1 cellular context compared by ENCODE assay signal in genomic region chr1:215581896-215582295, GRCh38.
TF ChIP-seq lines count a peak whose summit lies in the region.

No MANE protein-coding gene starts in this region.

TF ChIP-seq in HEK293, 187 proteins besides CTCF, POLR2A, EP300 and RAD21 (continued from another document and continues in another):
- TF ChIP-seq ZBTB44 (tag by site-specific recombination; IDR thresholded peaks at IDR 0.05) (peak; percentile 44; the same call in 1 of the 2 replicates), ZNF449 (tag by site-specific recombination; IDR thresholded peaks at IDR 0.05) (no peak), ZNF155 (tag by site-specific recombination; IDR thresholded peaks at IDR 0.05) (no peak), ZNF433 (tag by site-specific recombination; IDR thresholded peaks at IDR 0.05; ENCODE audit: low read depth) (no peak), ZNF549 (tag by site-specific recombination; IDR thresholded peaks at IDR 0.05) (no peak), ZNF311 (tag by site-specific recombination; IDR thresholded peaks at IDR 0.05; ENCODE audit: borderline replicate concordance) (no peak), ZNF621 (tag by site-specific recombination; IDR thresholded peaks at IDR 0.05) (no peak), OSR2 (tag by site-specific recombination; IDR thresholded peaks at IDR 0.05) (peak; percentile 98), PRDM1 (tag by site-specific recombination; IDR thresholded peaks at IDR 0.05) (no peak), ZNF16 (tag by site-specific recombination; IDR thresholded peaks at IDR 0.05; ENCODE audit: low read depth) (no peak), ZNF624 (tag by site-specific recombination; IDR thresholded peaks at IDR 0.05) (no peak), ZNF701 (tag by site-specific recombination; IDR thresholded peaks at IDR 0.05) (no peak), ZBTB1 (tag by site-specific recombination; IDR thresholded peaks at IDR 0.05) (peak; percentile 54; the same call in 1 of the 2 replicates), ZBTB10 (tag by site-specific recombination; IDR thresholded peaks at IDR 0.05) (no peak), ZNF626 (tag by site-specific recombination; IDR thresholded peaks at IDR 0.05) (no peak), GFI1B (tag by site-specific recombination; IDR thresholded peaks at IDR 0.05) (peak; percentile 100), KLF10 (tag by site-specific recombination; IDR thresholded peaks at IDR 0.05) (peak; percentile 45), ZNF670 (tag by site-specific recombination; IDR thresholded peaks at IDR 0.05; ENCODE audit: low read depth) (no peak), ZNF692 (tag by site-specific recombination; IDR thresholded peaks at IDR 0.05) (no peak), SP7 (tag by site-specific recombination; IDR thresholded peaks at IDR 0.05) (0 out of 2 replicates have a peak, but pooled peaks have one; percentile 22), ZNF114 (tag by site-specific recombination; IDR thresholded peaks at IDR 0.05) (no peak), ZNF214 (tag by site-specific recombination; IDR thresholded peaks at IDR 0.05; ENCODE audit: borderline replicate concordance) (no peak), RBAK (tag by site-specific recombination; IDR thresholded peaks at IDR 0.05) (no peak), ZNF521 (tag by site-specific recombination; IDR thresholded peaks at IDR 0.05) (no peak), ZNF157 (tag by site-specific recombination; IDR thresholded peaks at IDR 0.05) (no peak), ZNF514 (tag by site-specific recombination; IDR thresholded peaks at IDR 0.05) (no peak), WT1 (tag by site-specific recombination; IDR thresholded peaks at IDR 0.05) (peak; percentile 95), SP3 (tag by site-specific recombination; IDR thresholded peaks at IDR 0.05) (no peak), ZBTB49 (tag by site-specific recombination; IDR thresholded peaks at IDR 0.05; ENCODE audit: low read depth) (peak; percentile 67; the same call in 1 of the 2 replicates), ZNF791 (tag by site-specific recombination; IDR thresholded peaks at IDR 0.05) (no peak), HOXD13 (CRISPR knock-in tag; IDR thresholded peaks at IDR 0.05; ENCODE audit: borderline replicate concordance) (no peak), ZNF548 (tag by site-specific recombination; IDR thresholded peaks at IDR 0.05) (no peak), OVOL3 (tag by site-specific recombination; IDR thresholded peaks at IDR 0.05) (peak; percentile 98), ZNF366 (tag by site-specific recombination; conservative IDR thresholded peaks at IDR 0.05) (no peak), IKZF3 (tag by site-specific recombination; IDR thresholded peaks at IDR 0.05) (peak; percentile 98), ZNF768 (tag by site-specific recombination; IDR thresholded peaks at IDR 0.05) (no peak), ZNF324 (tag by site-specific recombination; IDR thresholded peaks at IDR 0.05) (peak; percentile 44; the same call in 1 of the 2 replicates), ZFP41 (tag by site-specific recombination; IDR thresholded peaks at IDR 0.05; ENCODE audit: borderline replicate concordance) (no peak)
- TF ChIP-seq, protein P1, sequence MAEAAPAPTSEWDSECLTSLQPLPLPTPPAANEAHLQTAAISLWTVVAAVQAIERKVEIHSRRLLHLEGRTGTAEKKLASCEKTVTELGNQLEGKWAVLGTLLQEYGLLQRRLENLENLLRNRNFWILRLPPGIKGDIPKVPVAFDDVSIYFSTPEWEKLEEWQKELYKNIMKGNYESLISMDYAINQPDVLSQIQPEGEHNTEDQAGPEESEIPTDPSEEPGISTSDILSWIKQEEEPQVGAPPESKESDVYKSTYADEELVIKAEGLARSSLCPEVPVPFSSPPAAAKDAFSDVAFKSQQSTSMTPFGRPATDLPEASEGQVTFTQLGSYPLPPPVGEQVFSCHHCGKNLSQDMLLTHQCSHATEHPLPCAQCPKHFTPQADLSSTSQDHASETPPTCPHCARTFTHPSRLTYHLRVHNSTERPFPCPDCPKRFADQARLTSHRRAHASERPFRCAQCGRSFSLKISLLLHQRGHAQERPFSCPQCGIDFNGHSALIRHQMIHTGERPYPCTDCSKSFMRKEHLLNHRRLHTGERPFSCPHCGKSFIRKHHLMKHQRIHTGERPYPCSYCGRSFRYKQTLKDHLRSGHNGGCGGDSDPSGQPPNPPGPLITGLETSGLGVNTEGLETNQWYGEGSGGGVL (tag by site-specific recombination; IDR thresholded peaks at IDR 0.05): no peak
- TF ChIP-seq, protein P2, sequence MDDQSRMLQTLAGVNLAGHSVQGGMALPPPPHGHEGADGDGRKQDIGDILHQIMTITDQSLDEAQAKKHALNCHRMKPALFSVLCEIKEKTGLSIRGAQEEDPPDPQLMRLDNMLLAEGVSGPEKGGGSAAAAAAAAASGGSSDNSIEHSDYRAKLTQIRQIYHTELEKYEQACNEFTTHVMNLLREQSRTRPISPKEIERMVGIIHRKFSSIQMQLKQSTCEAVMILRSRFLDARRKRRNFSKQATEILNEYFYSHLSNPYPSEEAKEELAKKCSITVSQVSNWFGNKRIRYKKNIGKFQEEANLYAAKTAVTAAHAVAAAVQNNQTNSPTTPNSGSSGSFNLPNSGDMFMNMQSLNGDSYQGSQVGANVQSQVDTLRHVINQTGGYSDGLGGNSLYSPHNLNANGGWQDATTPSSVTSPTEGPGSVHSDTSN (CRISPR knock-in tag; IDR thresholded peaks at IDR 0.05): no peak
- TF ChIP-seq, protein P3, sequence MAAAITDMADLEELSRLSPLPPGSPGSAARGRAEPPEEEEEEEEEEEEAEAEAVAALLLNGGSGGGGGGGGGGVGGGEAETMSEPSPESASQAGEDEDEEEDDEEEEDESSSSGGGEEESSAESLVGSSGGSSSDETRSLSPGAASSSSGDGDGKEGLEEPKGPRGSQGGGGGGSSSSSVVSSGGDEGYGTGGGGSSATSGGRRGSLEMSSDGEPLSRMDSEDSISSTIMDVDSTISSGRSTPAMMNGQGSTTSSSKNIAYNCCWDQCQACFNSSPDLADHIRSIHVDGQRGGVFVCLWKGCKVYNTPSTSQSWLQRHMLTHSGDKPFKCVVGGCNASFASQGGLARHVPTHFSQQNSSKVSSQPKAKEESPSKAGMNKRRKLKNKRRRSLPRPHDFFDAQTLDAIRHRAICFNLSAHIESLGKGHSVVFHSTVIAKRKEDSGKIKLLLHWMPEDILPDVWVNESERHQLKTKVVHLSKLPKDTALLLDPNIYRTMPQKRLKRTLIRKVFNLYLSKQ (tag by site-specific recombination; IDR thresholded peaks at IDR 0.05; ENCODE audit: borderline replicate concordance): peak; percentile 74; the same call in 1 of the 2 replicates
- TF ChIP-seq, protein P4, sequence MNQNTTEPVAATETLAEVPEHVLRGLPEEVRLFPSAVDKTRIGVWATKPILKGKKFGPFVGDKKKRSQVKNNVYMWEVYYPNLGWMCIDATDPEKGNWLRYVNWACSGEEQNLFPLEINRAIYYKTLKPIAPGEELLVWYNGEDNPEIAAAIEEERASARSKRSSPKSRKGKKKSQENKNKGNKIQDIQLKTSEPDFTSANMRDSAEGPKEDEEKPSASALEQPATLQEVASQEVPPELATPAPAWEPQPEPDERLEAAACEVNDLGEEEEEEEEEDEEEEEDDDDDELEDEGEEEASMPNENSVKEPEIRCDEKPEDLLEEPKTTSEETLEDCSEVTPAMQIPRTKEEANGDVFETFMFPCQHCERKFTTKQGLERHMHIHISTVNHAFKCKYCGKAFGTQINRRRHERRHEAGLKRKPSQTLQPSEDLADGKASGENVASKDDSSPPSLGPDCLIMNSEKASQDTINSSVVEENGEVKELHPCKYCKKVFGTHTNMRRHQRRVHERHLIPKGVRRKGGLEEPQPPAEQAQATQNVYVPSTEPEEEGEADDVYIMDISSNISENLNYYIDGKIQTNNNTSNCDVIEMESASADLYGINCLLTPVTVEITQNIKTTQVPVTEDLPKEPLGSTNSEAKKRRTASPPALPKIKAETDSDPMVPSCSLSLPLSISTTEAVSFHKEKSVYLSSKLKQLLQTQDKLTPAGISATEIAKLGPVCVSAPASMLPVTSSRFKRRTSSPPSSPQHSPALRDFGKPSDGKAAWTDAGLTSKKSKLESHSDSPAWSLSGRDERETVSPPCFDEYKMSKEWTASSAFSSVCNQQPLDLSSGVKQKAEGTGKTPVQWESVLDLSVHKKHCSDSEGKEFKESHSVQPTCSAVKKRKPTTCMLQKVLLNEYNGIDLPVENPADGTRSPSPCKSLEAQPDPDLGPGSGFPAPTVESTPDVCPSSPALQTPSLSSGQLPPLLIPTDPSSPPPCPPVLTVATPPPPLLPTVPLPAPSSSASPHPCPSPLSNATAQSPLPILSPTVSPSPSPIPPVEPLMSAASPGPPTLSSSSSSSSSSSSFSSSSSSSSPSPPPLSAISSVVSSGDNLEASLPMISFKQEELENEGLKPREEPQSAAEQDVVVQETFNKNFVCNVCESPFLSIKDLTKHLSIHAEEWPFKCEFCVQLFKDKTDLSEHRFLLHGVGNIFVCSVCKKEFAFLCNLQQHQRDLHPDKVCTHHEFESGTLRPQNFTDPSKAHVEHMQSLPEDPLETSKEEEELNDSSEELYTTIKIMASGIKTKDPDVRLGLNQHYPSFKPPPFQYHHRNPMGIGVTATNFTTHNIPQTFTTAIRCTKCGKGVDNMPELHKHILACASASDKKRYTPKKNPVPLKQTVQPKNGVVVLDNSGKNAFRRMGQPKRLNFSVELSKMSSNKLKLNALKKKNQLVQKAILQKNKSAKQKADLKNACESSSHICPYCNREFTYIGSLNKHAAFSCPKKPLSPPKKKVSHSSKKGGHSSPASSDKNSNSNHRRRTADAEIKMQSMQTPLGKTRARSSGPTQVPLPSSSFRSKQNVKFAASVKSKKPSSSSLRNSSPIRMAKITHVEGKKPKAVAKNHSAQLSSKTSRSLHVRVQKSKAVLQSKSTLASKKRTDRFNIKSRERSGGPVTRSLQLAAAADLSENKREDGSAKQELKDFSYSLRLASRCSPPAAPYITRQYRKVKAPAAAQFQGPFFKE (tag by site-specific recombination; IDR thresholded peaks at IDR 0.05; ENCODE audit: borderline replicate concordance): no peak
